Comparison of ENCODE assay signal across 8 cellular contexts in the genomic region with DNA sequence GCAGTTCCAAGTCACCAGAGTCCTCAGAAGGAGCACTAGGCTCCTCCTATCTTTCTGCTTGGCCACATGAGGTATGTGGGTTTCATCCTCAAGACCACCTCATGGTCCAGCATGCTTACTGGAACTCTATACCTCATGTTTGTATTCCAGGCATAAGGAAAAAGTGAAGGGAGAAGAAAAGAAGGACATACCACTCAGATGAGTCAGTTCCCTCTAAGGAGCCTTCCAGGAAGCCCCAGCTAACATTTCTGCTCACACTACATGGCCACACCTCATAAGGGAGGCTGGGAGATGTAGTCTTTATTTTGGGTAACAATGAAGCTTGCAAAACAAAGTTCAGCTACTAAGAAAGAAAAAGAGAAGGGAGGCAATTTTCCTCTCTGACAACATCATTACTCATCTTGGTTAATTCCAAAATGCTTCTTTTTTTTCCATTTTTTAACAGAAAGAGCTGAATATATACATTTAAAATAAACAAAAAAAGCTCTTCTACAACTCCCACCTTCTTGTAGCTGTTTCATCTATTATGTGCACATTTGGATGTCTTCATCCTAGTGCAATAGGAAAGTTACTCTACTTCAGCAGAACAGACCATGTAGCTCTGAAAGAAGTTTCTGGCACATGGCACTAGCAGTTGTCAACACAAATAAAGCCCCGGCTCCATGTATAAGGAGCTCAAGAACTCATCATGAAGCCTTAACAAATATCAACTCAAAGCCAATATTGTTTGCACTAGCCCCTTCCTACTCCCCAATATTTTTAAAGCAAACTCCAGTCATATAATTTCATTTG.
DNase-seq lines count a peak whose midpoint lies in the region; ATAC-seq, FAIRE-seq and TF ChIP-seq lines count a peak whose summit lies in the region.
"Had no signal": no experiment of that assay in that cellular context is flagged by ENCODE, and none has a peak within 500 bp of the region (broad histone marks: within the 10 kb centered on the region; RNA-seq: fewer than 3 reads in every experiment).

No MANE protein-coding gene starts in this region.

- peaks cover 63% of the 10 kb centered on the region for H3K4me1 Mint-ChIP-seq in HFFc6 (ENCODE audit: low read depth)
- peaks cover 4% of the 10 kb centered on the region for H3K4me1 Mint-ChIP-seq in activated T-cell treated with anti-CD3 and anti-CD28 coated beads, Interleukin-2, amount 50 U/mL, for 72 hours (ENCODE audit: low read depth)
- H3K4me1 Mint-ChIP-seq: naive B cell had no signal

- no peaks in the 10 kb centered on the region for H3K9me3 ChIP-seq in SJSA1 (replicated peaks)
- H3K9me3 ChIP-seq in small intestine (ENCODE audit: control insufficient read depth, low read depth), result no peaks in the 10 kb centered on the region

- H3K36me3 Mint-ChIP-seq in HFFc6 (ENCODE audit: low read depth), result no peaks in the 10 kb centered on the region
- H3K36me3 Mint-ChIP-seq in activated T-cell treated with anti-CD3 and anti-CD28 coated beads, Interleukin-2, amount 50 U/mL, for 72 hours (ENCODE audit: insufficient read depth in 2 of 2), result no peaks in the 10 kb centered on the region
- H3K36me3 Mint-ChIP-seq: naive B cell had no signal

- H3K9me3 Mint-ChIP-seq in HFFc6, result no peaks in the 10 kb centered on the region
- H3K9me3 Mint-ChIP-seq in activated T-cell treated with anti-CD3 and anti-CD28 coated beads, Interleukin-2, amount 50 U/mL, for 72 hours, result no peaks in the 10 kb centered on the region

- DNase-seq in HFFc6 (peak; percentile 93), SJSA1 (ENCODE audit: low read depth in 1 of 2, low spot score in 2 of 2) (peak; percentile 92 to 98), fibroblast of the conjunctiva (ENCODE audit: low read depth) (peak; percentile 92), small intestine (peak; percentile 59), anterior cingulate cortex (lab: John Stamatoyannopoulos, UW) (no peak)
- no peak for DNase-seq in stimulated activated CD4-positive, alpha-beta T cell treated with anti-CD3 and anti-CD28 coated beads, Interleukin-15, amount 100 ng/mL, for 24 hours
- no peak for DNase-seq in activated T-cell treated with anti-CD3 and anti-CD28 coated beads, Interleukin-2, amount 50 U/mL, for 72 hours
- DNase-seq: naive B cell had no signal

- peaks cover 1% of the 10 kb centered on the region; the same call in 1 of the 2 replicates for H3K27me3 Mint-ChIP-seq in HFFc6 (ENCODE audit: insufficient read depth)
- peaks cover 43% of the 10 kb centered on the region for H3K27me3 Mint-ChIP-seq in activated T-cell treated with anti-CD3 and anti-CD28 coated beads, Interleukin-2, amount 50 U/mL, for 72 hours (ENCODE audit: low read depth)

- H3K4me1 ChIP-seq in SJSA1 (replicated peaks), result peaks cover 70% of the 10 kb centered on the region
- peaks cover 11 to 12% of the 10 kb centered on the region in 2 donors for H3K4me1 ChIP-seq in small intestine (ENCODE audit: control insufficient read depth in 2 of 2, insufficient read depth in 1 of 2, low read depth in 1 of 2, low read length in 1 of 2)

- no peaks in the 10 kb centered on the region for H3K36me3 ChIP-seq in SJSA1
- H3K36me3 ChIP-seq in small intestine (ENCODE audit: control insufficient read depth in 2 of 2, insufficient read depth in 2 of 2, low read length in 2 of 2), result no peaks in the 10 kb centered on the region

- ATAC-seq in activated T-cell treated with anti-CD3 and anti-CD28 coated beads, Interleukin-2, amount 50 U/mL, for 72 hours (replicated peaks in 1 of 2), result no peak

- WGBS in small intestine, 3 donors, result 73 to 97% (median 82%) methylated on average over 1 of the region's 1 CpG

- H3K4me3 ChIP-seq in SJSA1 (no peak overlapping the region), small intestine (ENCODE audit: low read depth in 1 of 2, low read length in 2 of 2) (no peak overlapping the region)

- no peak for TF ChIP-seq CTCF in HFFc6 (IDR thresholded peaks at IDR 0.05)

- peak overlapping the region; percentile 52 for H3K4me3 Mint-ChIP-seq in HFFc6
- H3K4me3 Mint-ChIP-seq in activated T-cell treated with anti-CD3 and anti-CD28 coated beads, Interleukin-2, amount 50 U/mL, for 72 hours, result no peak overlapping the region
- H3K4me3 Mint-ChIP-seq: naive B cell had no signal

- H3K27ac ChIP-seq in SJSA1 (peak overlapping the region; percentile 67), small intestine (ENCODE audit: low read depth in 1 of 2, low read length in 1 of 2) (peak overlapping the region; percentile 32)

- no peaks in the 10 kb centered on the region for H3K27me3 ChIP-seq in SJSA1 (replicated peaks)
- H3K27me3 ChIP-seq in small intestine (ENCODE audit: control insufficient read depth in 2 of 2, insufficient read depth in 2 of 2, low read length in 2 of 2), result no peaks in the 10 kb centered on the region

- no peak for FAIRE-seq in small intestine (lab: Jason Lieb, UNC)

- peak overlapping the region; percentile 81 for H3K27ac Mint-ChIP-seq in HFFc6
- no peak overlapping the region for H3K27ac Mint-ChIP-seq in activated T-cell treated with anti-CD3 and anti-CD28 coated beads, Interleukin-2, amount 50 U/mL, for 72 hours
- H3K27ac Mint-ChIP-seq: naive B cell had no signal

Comparison
In these comparisons a context has a peak if more than half of its experiments do, and no peak if none do; other contexts are left out.
1. DNase-seq: peak in HFFc6 (single experiment), SJSA1 (2 of 2), fibroblast of the conjunctiva (single experiment) and small intestine (single experiment); none in stimulated activated CD4-positive, alpha-beta T cell treated with anti-CD3 and anti-CD28 coated beads, Interleukin-15, amount 100 ng/mL, for 24 hours (single experiment), anterior cingulate cortex (0 of 58) and activated T-cell treated with anti-CD3 and anti-CD28 coated beads, Interleukin-2, amount 50 U/mL, for 72 hours (0 of 2).